ENCODE assay signal across 34 cellular contexts in the genomic region with DNA sequence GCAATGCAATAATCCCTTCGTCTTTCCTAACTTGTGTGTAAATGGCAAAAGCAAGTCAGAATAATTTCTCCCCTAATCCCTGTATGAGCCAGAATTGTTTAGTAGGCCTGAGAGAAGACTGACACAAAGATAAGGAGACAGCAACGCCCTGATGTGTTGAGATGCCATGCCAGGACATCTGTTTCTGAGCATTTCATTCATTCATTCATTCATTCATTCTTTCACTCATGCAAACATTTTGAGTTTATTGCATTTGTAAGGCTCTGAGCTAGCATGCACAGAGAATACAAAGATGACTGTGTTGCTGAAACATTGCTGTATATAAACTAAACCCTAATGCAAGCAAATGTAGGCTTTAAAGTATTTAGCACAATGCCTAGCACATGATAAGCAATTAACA.
"Had no signal": no experiment of that assay in that cellular context is flagged by ENCODE, and none has a peak within 500 bp of the region (broad histone marks: within the 10 kb centered on the region; RNA-seq: fewer than 3 reads in every experiment).

No MANE protein-coding gene starts in this region.

- H3K36me3 ChIP-seq: ascending aorta, breast epithelium, cardiac muscle cell, colonic mucosa, gastrocnemius medialis had no signal

- ATAC-seq: activated CD4-positive, alpha-beta T cell treated with anti-CD3 and anti-CD28 coated beads for 36 hours; activated CD8-positive, alpha-beta memory T cell treated with anti-CD3 and anti-CD28 coated beads, Interleukin-2, amount 10 ng/mL, durations not matched to agents 7 days and 5 days; activated CD8-positive, alpha-beta T cell treated with anti-CD3 and anti-CD28 coated beads, Interleukin-2, amount 10 ng/mL, durations not matched to agents 7 days and 5 days; activated naive CD4-positive, alpha-beta T cell treated with anti-CD3 and anti-CD28 coated beads, Interleukin-2, amount 50 U/mL, for 72 hours; activated T-cell treated with anti-CD3 and anti-CD28 coated beads, Interleukin-2, amount 50 U/mL, for 72 hours; esophagus mucosa; gastrocnemius medialis; heart right ventricle; T-helper 17 cell had no signal

- H3K27ac Mint-ChIP-seq: activated CD4-positive, alpha-beta memory T cell treated with anti-CD3 and anti-CD28 coated beads for 36 hours; activated CD4-positive, alpha-beta T cell treated with anti-CD3 and anti-CD28 coated beads for 36 hours; activated CD4-positive, alpha-beta T cell treated with anti-CD3 and anti-CD28 coated beads, Interleukin-2, amount 10 ng/mL, durations not matched to agents 24 days and 14 days; activated CD8-positive, alpha-beta memory T cell treated with anti-CD3 and anti-CD28 coated beads, Interleukin-2, amount 10 ng/mL, durations not matched to agents 7 days and 5 days; activated CD8-positive, alpha-beta T cell treated with anti-CD3 and anti-CD28 coated beads, Interleukin-2, amount 10 ng/mL, durations not matched to agents 7 days and 5 days; activated naive CD4-positive, alpha-beta T cell treated with anti-CD3 and anti-CD28 coated beads, Interleukin-2, amount 10 ng/mL, durations not matched to agents 7 days and 5 days; activated naive CD4-positive, alpha-beta T cell treated with anti-CD3 and anti-CD28 coated beads, Interleukin-2, amount 50 U/mL, for 72 hours; activated naive CD8-positive, alpha-beta T cell treated with anti-CD3 and anti-CD28 coated beads, Interleukin-2, amount 10 ng/mL, durations not matched to agents 7 days and 5 days; activated T-cell treated with anti-CD3 and anti-CD28 coated beads, Interleukin-2, amount 50 U/mL, for 72 hours; T-helper 17 cell; T-helper 2 cell treated with Interferon-gamma antibody and Interleukin-4, amounts not matched to agents 5 μg/mL and 100 μg/mL, for 36 hours had no signal

- H3K4me1 ChIP-seq: ascending aorta, breast epithelium, colonic mucosa, gastrocnemius medialis, heart right ventricle had no signal

- H3K9me3 Mint-ChIP-seq: activated CD4-positive, alpha-beta memory T cell treated with anti-CD3 and anti-CD28 coated beads for 36 hours; activated CD4-positive, alpha-beta T cell treated with anti-CD3 and anti-CD28 coated beads, Interleukin-2, amount 10 ng/mL, durations not matched to agents 24 days and 14 days; activated naive CD4-positive, alpha-beta T cell treated with anti-CD3 and anti-CD28 coated beads, Interleukin-2, amount 10 ng/mL, durations not matched to agents 7 days and 5 days; activated naive CD8-positive, alpha-beta T cell treated with anti-CD3 and anti-CD28 coated beads, Interleukin-2, amount 10 ng/mL, durations not matched to agents 7 days and 5 days; activated T-cell treated with anti-CD3 and anti-CD28 coated beads, Interleukin-2, amount 50 U/mL, for 72 hours; T-helper 2 cell treated with Interferon-gamma antibody and Interleukin-4, amounts not matched to agents 5 μg/mL and 100 μg/mL, for 36 hours had no signal

- H3K4me3 Mint-ChIP-seq: activated CD4-positive, alpha-beta memory T cell treated with anti-CD3 and anti-CD28 coated beads for 36 hours; activated CD4-positive, alpha-beta T cell treated with anti-CD3 and anti-CD28 coated beads for 36 hours; activated CD4-positive, alpha-beta T cell treated with anti-CD3 and anti-CD28 coated beads, Interleukin-2, amount 10 ng/mL, durations not matched to agents 24 days and 14 days; activated CD8-positive, alpha-beta memory T cell treated with anti-CD3 and anti-CD28 coated beads, Interleukin-2, amount 10 ng/mL, durations not matched to agents 7 days and 5 days; activated CD8-positive, alpha-beta T cell treated with anti-CD3 and anti-CD28 coated beads, Interleukin-2, amount 10 ng/mL, durations not matched to agents 7 days and 5 days; activated naive CD4-positive, alpha-beta T cell treated with anti-CD3 and anti-CD28 coated beads, Interleukin-2, amount 10 ng/mL, durations not matched to agents 7 days and 5 days; activated naive CD8-positive, alpha-beta T cell treated with anti-CD3 and anti-CD28 coated beads, Interleukin-2, amount 10 ng/mL, durations not matched to agents 7 days and 5 days; activated T-cell treated with anti-CD3 and anti-CD28 coated beads, Interleukin-2, amount 50 U/mL, for 72 hours; brain; T-helper 17 cell; T-helper 2 cell treated with Interferon-gamma antibody and Interleukin-4, amounts not matched to agents 5 μg/mL and 100 μg/mL, for 36 hours had no signal

- H3K36me3 Mint-ChIP-seq: activated naive CD4-positive, alpha-beta T cell treated with anti-CD3 and anti-CD28 coated beads, Interleukin-2, amount 50 U/mL, for 72 hours had no signal

- H3K4me3 ChIP-seq: ascending aorta, breast epithelium, cardiac muscle cell, colonic mucosa, gastrocnemius medialis, heart right ventricle had no signal

- H3K27me3 Mint-ChIP-seq: activated CD4-positive, alpha-beta memory T cell treated with anti-CD3 and anti-CD28 coated beads for 36 hours; activated CD4-positive, alpha-beta T cell treated with anti-CD3 and anti-CD28 coated beads for 36 hours; activated CD4-positive, alpha-beta T cell treated with anti-CD3 and anti-CD28 coated beads, Interleukin-2, amount 10 ng/mL, durations not matched to agents 24 days and 14 days; activated CD8-positive, alpha-beta memory T cell treated with anti-CD3 and anti-CD28 coated beads, Interleukin-2, amount 10 ng/mL, durations not matched to agents 7 days and 5 days; activated naive CD4-positive, alpha-beta T cell treated with anti-CD3 and anti-CD28 coated beads, Interleukin-2, amount 10 ng/mL, durations not matched to agents 7 days and 5 days; activated naive CD8-positive, alpha-beta T cell treated with anti-CD3 and anti-CD28 coated beads, Interleukin-2, amount 10 ng/mL, durations not matched to agents 7 days and 5 days; brain; T-helper 17 cell had no signal

- FAIRE-seq: endometrium, endothelial cell of umbilical vein had no signal

- H3K27ac ChIP-seq: ascending aorta, breast epithelium, cardiac muscle cell, colonic mucosa, epithelial cell of prostate, gastrocnemius medialis, heart right ventricle had no signal

- H3K9me3 ChIP-seq: ascending aorta, breast epithelium, colonic mucosa, gastrocnemius medialis, heart right ventricle had no signal

- DNase-seq: activated CD4-positive, alpha-beta memory T cell treated with anti-CD3 and anti-CD28 coated beads for 36 hours; activated CD4-positive, alpha-beta T cell treated with anti-CD3 and anti-CD28 coated beads for 36 hours; activated CD4-positive, alpha-beta T cell treated with anti-CD3 and anti-CD28 coated beads, Interleukin-2, amount 10 ng/mL, durations not matched to agents 24 days and 14 days; activated CD4-positive, CD25-positive, alpha-beta regulatory T cell; activated CD4-positive, CD25-positive, alpha-beta regulatory T cell treated with anti-CD3 and anti-CD28 coated beads, Interleukin-2, amount 50 U/mL, for 72 hours; activated CD8-positive, alpha-beta memory T cell treated with anti-CD3 and anti-CD28 coated beads, Interleukin-2, amount 10 ng/mL, durations not matched to agents 7 days and 5 days; activated CD8-positive, alpha-beta memory T cell treated with anti-CD3 and anti-CD28 coated beads, Interleukin-2, amount 50 U/mL, for 4 hours; activated CD8-positive, alpha-beta T cell treated with anti-CD3 and anti-CD28 coated beads, Interleukin-2, amount 10 ng/mL, durations not matched to agents 7 days and 5 days; activated gamma-delta T cell; activated naive CD4-positive, alpha-beta T cell; activated naive CD4-positive, alpha-beta T cell treated with anti-CD3 and anti-CD28 coated beads, Interleukin-2, amount 10 ng/mL, durations not matched to agents 7 days and 5 days; activated naive CD8-positive, alpha-beta T cell treated with anti-CD3 and anti-CD28 coated beads, Interleukin-2, amount 10 ng/mL, durations not matched to agents 7 days and 5 days; activated T-cell treated with anti-CD3 and anti-CD28 coated beads, Interleukin-2, amount 50 U/mL, for 1 hour; activated T-cell treated with anti-CD3 and anti-CD28 coated beads, Interleukin-2, amount 50 U/mL, for 72 hours; central memory CD4-positive, alpha-beta T cell; cerebellar nuclear complex; colonic mucosa; effector CD8-positive, alpha-beta T cell; foreskin fibroblast; gastrocnemius medialis; heart right ventricle; T-helper 1 cell; T-helper 17 cell; T1000 had no signal

- H3K27me3 ChIP-seq: ascending aorta, breast epithelium, cardiac muscle cell, colonic mucosa, gastrocnemius medialis, heart right ventricle had no signal

- H3K4me1 Mint-ChIP-seq: activated CD4-positive, alpha-beta T cell treated with anti-CD3 and anti-CD28 coated beads for 36 hours; activated CD4-positive, alpha-beta T cell treated with anti-CD3 and anti-CD28 coated beads, Interleukin-2, amount 10 ng/mL, durations not matched to agents 24 days and 14 days; activated CD8-positive, alpha-beta memory T cell treated with anti-CD3 and anti-CD28 coated beads, Interleukin-2, amount 10 ng/mL, durations not matched to agents 7 days and 5 days; activated naive CD4-positive, alpha-beta T cell treated with anti-CD3 and anti-CD28 coated beads, Interleukin-2, amount 10 ng/mL, durations not matched to agents 7 days and 5 days; activated naive CD8-positive, alpha-beta T cell treated with anti-CD3 and anti-CD28 coated beads, Interleukin-2, amount 10 ng/mL, durations not matched to agents 7 days and 5 days had no signal
